In genomic region chr4:76211769-76212168, GRCh38 we compare ENCODE assay signal across 10 cellular contexts. TPM values are rescaled to one million over a fixed set of nuclear protein-coding genes. Genes with fewer than 3 reads are reported as not detected.
DNase-seq lines count a peak whose midpoint lies in the region; ATAC-seq and TF ChIP-seq lines count a peak whose summit lies in the region.
"Had no signal": no experiment of that assay in that cellular context is flagged by ENCODE, and none has a peak within 500 bp of the region (broad histone marks: within the 10 kb centered on the region; RNA-seq: fewer than 3 reads in every experiment).

No MANE protein-coding gene starts in this region.

- peaks cover 48 to 85% (median 58%) of the 10 kb centered on the region in 4 donors for H3K4me1 Mint-ChIP-seq in CD4-positive, alpha-beta memory T cell

- H3K4me1 ChIP-seq in CD4-positive, alpha-beta memory T cell (ENCODE audit: insufficient read depth, low read length) = peaks cover 45% of the 10 kb centered on the region
- H3K4me1 ChIP-seq in adrenal gland (replicated peaks in 1 of 2) = peaks cover 51 to 69% of the 10 kb centered on the region in 2 donors
- H3K4me1 ChIP-seq in sigmoid colon = peaks cover 0 to 73% (median 69%) of the 10 kb centered on the region in 4 donors

- H3K4me3 Mint-ChIP-seq in CD4-positive, alpha-beta memory T cell = peak overlapping the region in 6 of 8 donors; percentile 0 to 94 (median 55)

- H3K27ac Mint-ChIP-seq in CD4-positive, alpha-beta memory T cell = peak overlapping the region; percentile 6 to 92 (median 64)

- peaks cover 0 to 8% of the 10 kb centered on the region in 2 donors for H3K36me3 Mint-ChIP-seq in CD4-positive, alpha-beta memory T cell

- ATAC-seq in left colon = no peak

- no peaks in the 10 kb centered on the region for H3K27me3 ChIP-seq in CD4-positive, alpha-beta memory T cell (ENCODE audit: insufficient read depth, low read length)
- H3K27me3 ChIP-seq in adrenal gland (no peaks in the 10 kb centered on the region), sigmoid colon (no peaks in the 10 kb centered on the region)

- H3K27ac ChIP-seq in CD4-positive, alpha-beta memory T cell (ENCODE audit: low read depth, low read length) = no peak overlapping the region
- H3K27ac ChIP-seq in adrenal gland (peak overlapping the region in 4 of 5 donors; percentile 88 to 99 (median 96)), sigmoid colon (peak overlapping the region; percentile 93 to 99 (median 96))

- no peak overlapping the region for H3K4me3 ChIP-seq in CD4-positive, alpha-beta memory T cell (ENCODE audit: low read length in 2 of 2)
- H3K4me3 ChIP-seq in adrenal gland = peak overlapping the region in 2 of 4 donors; percentile 8 to 71
- H3K4me3 ChIP-seq in iPS-18c (ENCODE audit: insufficient read depth, low read depth, low read length) = 0 out of 2 replicates have a peak overlapping the region, but pooled peaks have one; percentile 1
- peak overlapping the region; percentile 61 to 79 (median 73) for H3K4me3 ChIP-seq in sigmoid colon

- no peak for DNase-seq in CD4-positive, alpha-beta memory T cell
- peak in 1 of 7 donors; percentile 9 for DNase-seq in adrenal gland
- DNase-seq in sigmoid colon = no peak
- no peak for DNase-seq in SW480 (ENCODE audit: low spot score)
- no peak for DNase-seq in NCI-H1092 (lab: John Stamatoyannopoulos, UW)
- DNase-seq in left colon = no peak
- DNase-seq in COLO668 (lab: John Stamatoyannopoulos, UW; ENCODE audit: unreplicated experiment) = no peak
- DNase-seq: H9, SHP77 treated with DMSO at 0.1 percent for 48 hours had no signal

- H3K27me3 Mint-ChIP-seq in CD4-positive, alpha-beta memory T cell = no peaks in the 10 kb centered on the region

- 34 to 56% (median 48%) methylated on average over 2 of the region's 2 CpGs for WGBS in adrenal gland, 4 donors
- WGBS in sigmoid colon, 2 donors = 14 to 58% methylated on average over 2 of the region's 2 CpGs

- TF ChIP-seq EP300 in sigmoid colon (IDR thresholded peaks at IDR 0.05) = no peak

- no peak for TF ChIP-seq POLR2A in adrenal gland (IDR thresholded peaks at IDR 0.05)
- no peak for TF ChIP-seq POLR2A in sigmoid colon (IDR thresholded peaks at IDR 0.05)

- TF ChIP-seq CTCF in adrenal gland (IDR thresholded peaks at IDR 0.05) (no peak), sigmoid colon (IDR thresholded peaks at IDR 0.05) (no peak)

- CTCF ChIA-PET in CD4-positive, alpha-beta memory T cell (lab: Charles Lee; ENCODE audit: partially characterized antibody) = interaction anchor here (1.1 to 4.9 kb wide), 5 partner anchors 29 to 166 kb away, joined by 3 to 31 read pairs (median 6); no protein-coding TSS in a partner anchor

- no peaks in the 10 kb centered on the region for H3K36me3 ChIP-seq in CD4-positive, alpha-beta memory T cell (ENCODE audit: insufficient read depth, low read length)
- H3K36me3 ChIP-seq in adrenal gland (replicated peaks in 1 of 2) (no peaks in the 10 kb centered on the region), sigmoid colon (no peaks in the 10 kb centered on the region)

- POLR2A ChIA-PET in CD4-positive, alpha-beta memory T cell (lab: Charles Lee; ENCODE audit: partially characterized antibody) = interaction anchor here (1.7 kb wide), 1 partner anchor 12 kb away, joined by 4 read pairs; no protein-coding TSS in a partner anchor

- no peaks in the 10 kb centered on the region for H3K9me3 Mint-ChIP-seq in CD4-positive, alpha-beta memory T cell
- H3K9me3 Mint-ChIP-seq: H9 had no signal

- H3K9me3 ChIP-seq in CD4-positive, alpha-beta memory T cell (ENCODE audit: control insufficient read depth in 1 of 2, low read length in 2 of 2) = no peaks in the 10 kb centered on the region
- H3K9me3 ChIP-seq in adrenal gland (replicated peaks in 1 of 3) (no peaks in the 10 kb centered on the region), iPS-18c (ENCODE audit: control insufficient read depth, insufficient read depth, low read length) (no peaks in the 10 kb centered on the region), sigmoid colon (no peaks in the 10 kb centered on the region)

- intact Hi-C loops in CD4-positive, alpha-beta memory T cell (cut with micrococcal nuclease) = loop anchor here (2.0 to 5.0 kb wide), 5 partner anchors 31 to 945 kb away; partner anchors contain the start of genes CCNG2, CCNI, RCHY1 and STBD1
- intact Hi-C loops in adrenal gland (cut with DNase I) = no loop called here
- intact Hi-C loops in sigmoid colon (cut with DNase I) = loop anchor here (2.0 to 10.0 kb wide), 4 partner anchors 13 to 863 kb away; partner anchors contain the start of genes CCNI and FAM47E
- intact Hi-C loops in left colon (cut with DNase I, micrococcal nuclease) = no loop called here

RNA-seq across cellular contexts. Expression of gene SCARB2, which starts 1.9 kb away (rescaled TPM):
- 10 to 100 TPM; 23.3 to 23.5 TPM for total RNA-seq in CD4-positive, alpha-beta memory T cell
- polyA plus RNA-seq in CD4-positive, alpha-beta memory T cell = 10 to 100 TPM; 10.2 to 15.7 TPM
- total RNA-seq in adrenal gland (100 to 1,000 TPM; 119 to 179 (median 139) TPM), sigmoid colon (100 to 1,000 TPM; 119 to 160 (median 141) TPM), left colon (100 to 1,000 TPM; 176 to 179 TPM)
- polyA plus RNA-seq in adrenal gland (100 to 1,000 TPM in 1 of 3 donors, 10 to 100 TPM in 2; 41.5 to 117 (median 82.9) TPM), sigmoid colon (10 to 100 TPM; 29.4 to 73.1 (median 38.6) TPM)

RNA-seq across cellular contexts. Expression of gene FAM47E, which starts 39.8 kb away (rescaled TPM):
- total RNA-seq in CD4-positive, alpha-beta memory T cell = under 1 TPM in 1 of 2 experiments, not detected in 1; 0.64 TPM
- polyA plus RNA-seq in CD4-positive, alpha-beta memory T cell = under 1 TPM in 1 of 2 donors, not detected in 1; 0.18 TPM
- total RNA-seq in adrenal gland = 1 to 10 TPM; 2.8 to 8.0 (median 4.7) TPM
- 10 to 100 TPM in 1 of 3 donors, 1 to 10 TPM in 2; 6.9 to 23.8 (median 7.7) TPM for polyA plus RNA-seq in adrenal gland
- total RNA-seq in sigmoid colon = 1 to 10 TPM; 1.7 to 3.3 (median 2.0) TPM
- 1 to 10 TPM; 2.6 to 6.0 (median 5.4) TPM for polyA plus RNA-seq in sigmoid colon
- total RNA-seq in left colon = 1 to 10 TPM; 6.1 to 6.5 TPM

Comparison
In these comparisons a context has a peak if more than half of its experiments do, and no peak if none do; other contexts are left out.
1. H3K4me3 ChIP-seq: peak in iPS-18c (single experiment) and sigmoid colon (4 of 4); none in CD4-positive, alpha-beta memory T cell (0 of 2).
2. RNA of gene SCARB2, which starts 1.9 kb away (total RNA-seq): 176 to 179 TPM in left colon, 119 to 160 TPM in sigmoid colon and 119 to 179 TPM in adrenal gland; 23.3 to 23.5 TPM in CD4-positive, alpha-beta memory T cell; every median in the first group is over 4 times any median in the second.
3. intact Hi-C loops: an anchor here in CD4-positive, alpha-beta memory T cell (2.0 to 5.0 kb wide) and sigmoid colon (2.0 to 10.0 kb wide); none called in adrenal gland and left colon.